In genomic region chr5:50867140-50867539, GRCh38 we compare ENCODE assay signal across 17 cellular contexts.
"Had no signal": no experiment of that assay in that cellular context is flagged by ENCODE, and none has a peak within 500 bp of the region (broad histone marks: within the 10 kb centered on the region; RNA-seq: fewer than 3 reads in every experiment).

No MANE protein-coding gene starts in this region.

- H3K4me1 ChIP-seq: esophagus muscularis mucosa, gastroesophageal sphincter, pancreas, spleen, upper lobe of left lung, uterus had no signal

- FAIRE-seq: pancreas had no signal

- H3K9me3 ChIP-seq: esophagus muscularis mucosa, gastroesophageal sphincter, mucosa of descending colon, pancreas, spleen, tibial artery, upper lobe of left lung, uterus had no signal

- H3K27me3 ChIP-seq: esophagus muscularis mucosa, gastroesophageal sphincter, spleen, tibial artery, upper lobe of left lung, uterus had no signal

- H3K4me3 ChIP-seq: coronary artery, esophagus muscularis mucosa, gastroesophageal sphincter, mucosa of descending colon, pancreas, spleen, tibial artery, upper lobe of left lung, uterus had no signal

- H3K36me3 ChIP-seq: esophagus muscularis mucosa, gastroesophageal sphincter, pancreas, spleen, tibial artery, upper lobe of left lung, uterus had no signal

- DNase-seq: effector memory CD4-positive, alpha-beta T cell; glutamatergic neuron; mammary epithelial cell; mucosa of descending colon; naive thymus-derived CD8-positive, alpha-beta T cell; pancreas; spleen; stimulated activated CD4-positive, alpha-beta T cell treated with anti-CD3 and anti-CD28 coated beads, Interleukin-15, amount 100 ng/mL, for 24 hours; stimulated activated CD4-positive, alpha-beta T cell treated with anti-CD3 and anti-CD28 coated beads, Interleukin-1b, Interleukin-23, amount 100 ng/mL, for 48 hours; stimulated activated CD4-positive, alpha-beta T cell treated with anti-CD3 and anti-CD28 coated beads, Interleukin-4, amount 100 ng/mL, for 24 hours; tibial artery; upper lobe of left lung; uterus had no signal

- H3K27ac ChIP-seq: coronary artery, epithelial cell of prostate, esophagus muscularis mucosa, gastroesophageal sphincter, pancreas, spleen, tibial artery, upper lobe of left lung, uterus had no signal
